ENCODE assay signal across 1 cellular context in genomic region chr1:169528214-169529067, GRCh38.
TF ChIP-seq lines count a peak whose summit lies in the region.

No MANE protein-coding gene starts in this region.

TF ChIP-seq in GM23338, 12 proteins besides CTCF, POLR2A, EP300 and RAD21 (continued from another document):
- TF ChIP-seq ZNF462 (CRISPR knock-in tag; IDR thresholded peaks at IDR 0.05) (no peak), ZNF114 (CRISPR knock-in tag; IDR thresholded peaks at IDR 0.05) (no peak)
